In genomic region chr22:35966314-35967045, GRCh38 we compare ENCODE assay signal across 21 cellular contexts.
DNase-seq lines count a peak whose midpoint lies in the region; ATAC-seq and TF ChIP-seq lines count a peak whose summit lies in the region.
"Had no signal": no experiment of that assay in that cellular context is flagged by ENCODE, and none has a peak within 500 bp of the region (broad histone marks: within the 10 kb centered on the region; RNA-seq: fewer than 3 reads in every experiment).

No MANE protein-coding gene starts in this region.

- peak overlapping the region; percentile 89 to 93 for H3K27ac ChIP-seq in uterus
- no peak overlapping the region for H3K27ac ChIP-seq in lower lobe of right lung
- H3K27ac ChIP-seq: BLaER1 treated with 17β-estradiol and CSF1 and Interleukin-3, amounts not matched to agents 10 nM and 100 nM; left lung had no signal

- TF ChIP-seq CTCF in fibroblast of the aortic adventitia (IDR thresholded peaks at IDR 0.05; ENCODE audit: insufficient read depth, low read length): peak; percentile 23
- TF ChIP-seq CTCF in uterus (IDR thresholded peaks at IDR 0.05): no peak
- TF ChIP-seq CTCF in lower lobe of right lung (IDR thresholded peaks at IDR 0.05): no peak

- peak; percentile 64 for DNase-seq in GM03348 (ENCODE audit: low spot score)
- DNase-seq in RPMI7951 (ENCODE audit: low read depth): peak; percentile 72
- DNase-seq in fibroblast of the aortic adventitia (ENCODE audit: low read depth): no peak
- DNase-seq in uterus: no peak
- DNase-seq in epidermal melanocyte (ENCODE audit: insufficient read length, low spot score): no peak
- no peak for DNase-seq in lower lobe of right lung
- DNase-seq: activated CD4-positive, CD25-positive, alpha-beta regulatory T cell treated with anti-CD3 and anti-CD28 coated beads, Interleukin-2, amount 50 U/mL, for 72 hours; activated CD8-positive, alpha-beta memory T cell treated with anti-CD3 and anti-CD28 coated beads for 24 hours; activated naive CD4-positive, alpha-beta T cell treated with Interleukin-2 at 50 U/mL for 16 hours; activated T-cell treated with anti-CD3 and anti-CD28 coated beads, Interleukin-2, amount 50 U/mL, for 4 hours; Caco-2; cortex of kidney; DND-41; KG1; left lung; MV-4-11; NCI-H1694 treated with DMSO at 0.1 percent for 48 hours; NCI-H774; Right ventricle myocardium superior had no signal

- no peak overlapping the region for H3K4me3 ChIP-seq in fibroblast of the aortic adventitia (ENCODE audit: low read depth, low read length)
- H3K4me3 ChIP-seq in uterus: no peak overlapping the region
- no peak overlapping the region for H3K4me3 ChIP-seq in lower lobe of right lung
- H3K4me3 ChIP-seq: BLaER1 treated with 17β-estradiol and CSF1 and Interleukin-3, amounts not matched to agents 10 nM and 100 nM; left lung had no signal

- H3K4me1 ChIP-seq in uterus (peaks cover 13 to 15% of the 10 kb centered on the region in 2 donors), lower lobe of right lung (peaks cover 21% of the 10 kb centered on the region)

- H3K36me3 ChIP-seq in uterus: no peaks in the 10 kb centered on the region
- H3K36me3 ChIP-seq in lower lobe of right lung: no peaks in the 10 kb centered on the region
- H3K36me3 ChIP-seq: BLaER1 treated with 17β-estradiol and CSF1 and Interleukin-3, amounts not matched to agents 10 nM and 100 nM; left lung had no signal

- no peak for TF ChIP-seq POLR2A in uterus (IDR thresholded peaks at IDR 0.05)

- no peaks in the 10 kb centered on the region for H3K9me3 ChIP-seq in uterus
- no peaks in the 10 kb centered on the region for H3K9me3 ChIP-seq in lower lobe of right lung
- H3K9me3 ChIP-seq: BLaER1 treated with 17β-estradiol and CSF1 and Interleukin-3, amounts not matched to agents 10 nM and 100 nM; Caco-2; left lung had no signal

- H3K27me3 ChIP-seq in uterus (no peaks in the 10 kb centered on the region), lower lobe of right lung (ENCODE audit: low read depth) (no peaks in the 10 kb centered on the region)
- H3K27me3 ChIP-seq: BLaER1 treated with 17β-estradiol and CSF1 and Interleukin-3, amounts not matched to agents 10 nM and 100 nM; left lung had no signal

- ATAC-seq in HG03460 (IDR thresholded peaks at IDR 0.05; ENCODE audit: unreplicated experiment) (no peak), lower lobe of right lung (no peak)
- ATAC-seq: activated T-cell treated with anti-CD3 and anti-CD28 coated beads, Interleukin-2, amount 50 U/mL, for 4 hours; left lung had no signal

- intact Hi-C loops in uterus (cut with DNase I; ENCODE audit: low total_unique reads): no loop called here
- intact Hi-C loops in lower lobe of right lung (cut with DNase I): no loop called here

Comparison
In these comparisons a context has a peak if more than half of its experiments do, and no peak if none do; other contexts are left out.
1. DNase-seq: peak in GM03348 (single experiment) and RPMI7951 (single experiment); none in fibroblast of the aortic adventitia (single experiment), uterus (0 of 2), epidermal melanocyte (single experiment) and lower lobe of right lung (single experiment).